ENCODE assay signal across 1 cellular context in genomic region chr10:68331455-68332258, GRCh38.
TF ChIP-seq lines count a peak whose summit lies in the region.

HNRNPH3 (plus strand) TSS chr10:68332064; CDS start chr10:68337222, 5,158 bp downstream.

TF ChIP-seq in HepG2, 621 proteins besides CTCF, POLR2A, EP300 and RAD21 (continued from another document and continues in another):
- peak; percentile 33; the same call in 1 of the 2 replicates for TF ChIP-seq HMGXB3 (CRISPR knock-in tag; IDR thresholded peaks at IDR 0.05; ENCODE audit: borderline replicate concordance)
- TF ChIP-seq ZBTB38 (CRISPR knock-in tag; IDR thresholded peaks at IDR 0.05), result peak; percentile 91; the same call in 1 of the 2 replicates
- TF ChIP-seq SP4 (CRISPR knock-in tag; IDR thresholded peaks at IDR 0.05), result peak; percentile 77
- peak; percentile 97 for TF ChIP-seq ZNF776 (CRISPR knock-in tag; IDR thresholded peaks at IDR 0.05)
- TF ChIP-seq TBP (CRISPR knock-in tag; IDR thresholded peaks at IDR 0.05), result no peak
- TF ChIP-seq ZFY (CRISPR knock-in tag; IDR thresholded peaks at IDR 0.05), result peak; percentile 72
- TF ChIP-seq ZFX (CRISPR knock-in tag; IDR thresholded peaks at IDR 0.05; ENCODE audit: low read depth), result peak; percentile 75
- peak; percentile 94 for TF ChIP-seq SALL1 (CRISPR knock-in tag; IDR thresholded peaks at IDR 0.05)
- TF ChIP-seq, protein P1, sequence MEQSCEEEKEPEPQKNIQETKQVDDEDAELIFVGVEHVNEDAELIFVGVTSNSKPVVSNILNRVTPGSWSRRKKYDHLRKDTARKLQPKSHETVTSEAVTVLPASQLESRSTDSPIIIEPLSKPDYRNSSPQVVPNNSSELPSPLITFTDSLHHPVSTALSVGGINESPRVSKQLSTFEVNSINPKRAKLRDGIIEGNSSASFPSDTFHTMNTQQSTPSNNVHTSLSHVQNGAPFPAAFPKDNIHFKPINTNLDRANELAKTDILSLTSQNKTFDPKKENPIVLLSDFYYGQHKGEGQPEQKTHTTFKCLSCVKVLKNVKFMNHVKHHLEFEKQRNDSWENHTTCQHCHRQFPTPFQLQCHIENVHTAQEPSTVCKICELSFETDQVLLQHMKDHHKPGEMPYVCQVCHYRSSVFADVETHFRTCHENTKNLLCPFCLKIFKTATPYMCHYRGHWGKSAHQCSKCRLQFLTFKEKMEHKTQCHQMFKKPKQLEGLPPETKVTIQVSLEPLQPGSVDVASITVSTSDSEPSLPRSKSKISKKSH (CRISPR knock-in tag; IDR thresholded peaks at IDR 0.05; ENCODE audit: borderline replicate concordance), result peak; percentile 67; the same call in 1 of the 2 replicates
- TF ChIP-seq ZNF792 (CRISPR knock-in tag; IDR thresholded peaks at IDR 0.05), result peak; percentile 95
- no peak for TF ChIP-seq ZNF207 (IDR thresholded peaks at IDR 0.05; ENCODE audit: borderline replicate concordance)
- peak; percentile 86; the same call in 1 of the 2 replicates for TF ChIP-seq ZNF598 (CRISPR knock-in tag; IDR thresholded peaks at IDR 0.05; ENCODE audit: borderline replicate concordance)
- no peak for TF ChIP-seq SETDB1 (CRISPR knock-in tag; IDR thresholded peaks at IDR 0.05; ENCODE audit: borderline replicate concordance)
- TF ChIP-seq, protein P2, sequence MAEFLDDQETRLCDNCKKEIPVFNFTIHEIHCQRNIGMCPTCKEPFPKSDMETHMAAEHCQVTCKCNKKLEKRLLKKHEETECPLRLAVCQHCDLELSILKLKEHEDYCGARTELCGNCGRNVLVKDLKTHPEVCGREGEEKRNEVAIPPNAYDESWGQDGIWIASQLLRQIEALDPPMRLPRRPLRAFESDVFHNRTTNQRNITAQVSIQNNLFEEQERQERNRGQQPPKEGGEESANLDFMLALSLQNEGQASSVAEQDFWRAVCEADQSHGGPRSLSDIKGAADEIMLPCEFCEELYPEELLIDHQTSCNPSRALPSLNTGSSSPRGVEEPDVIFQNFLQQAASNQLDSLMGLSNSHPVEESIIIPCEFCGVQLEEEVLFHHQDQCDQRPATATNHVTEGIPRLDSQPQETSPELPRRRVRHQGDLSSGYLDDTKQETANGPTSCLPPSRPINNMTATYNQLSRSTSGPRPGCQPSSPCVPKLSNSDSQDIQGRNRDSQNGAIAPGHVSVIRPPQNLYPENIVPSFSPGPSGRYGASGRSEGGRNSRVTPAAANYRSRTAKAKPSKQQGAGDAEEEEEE (CRISPR knock-in tag; IDR thresholded peaks at IDR 0.05; ENCODE audit: borderline replicate concordance), result no peak
- peak; percentile 90 for TF ChIP-seq ZNF430 (CRISPR knock-in tag; IDR thresholded peaks at IDR 0.05)
- peak; percentile 89 for TF ChIP-seq TFDP1 (CRISPR knock-in tag; IDR thresholded peaks at IDR 0.05; ENCODE audit: borderline replicate concordance)
- peak; percentile 86 for TF ChIP-seq ZNF138 (CRISPR knock-in tag; IDR thresholded peaks at IDR 0.05; ENCODE audit: low read depth)
- no peak for TF ChIP-seq ZNF775 (CRISPR knock-in tag; IDR thresholded peaks at IDR 0.05; ENCODE audit: borderline replicate concordance)
- TF ChIP-seq, protein P3, sequence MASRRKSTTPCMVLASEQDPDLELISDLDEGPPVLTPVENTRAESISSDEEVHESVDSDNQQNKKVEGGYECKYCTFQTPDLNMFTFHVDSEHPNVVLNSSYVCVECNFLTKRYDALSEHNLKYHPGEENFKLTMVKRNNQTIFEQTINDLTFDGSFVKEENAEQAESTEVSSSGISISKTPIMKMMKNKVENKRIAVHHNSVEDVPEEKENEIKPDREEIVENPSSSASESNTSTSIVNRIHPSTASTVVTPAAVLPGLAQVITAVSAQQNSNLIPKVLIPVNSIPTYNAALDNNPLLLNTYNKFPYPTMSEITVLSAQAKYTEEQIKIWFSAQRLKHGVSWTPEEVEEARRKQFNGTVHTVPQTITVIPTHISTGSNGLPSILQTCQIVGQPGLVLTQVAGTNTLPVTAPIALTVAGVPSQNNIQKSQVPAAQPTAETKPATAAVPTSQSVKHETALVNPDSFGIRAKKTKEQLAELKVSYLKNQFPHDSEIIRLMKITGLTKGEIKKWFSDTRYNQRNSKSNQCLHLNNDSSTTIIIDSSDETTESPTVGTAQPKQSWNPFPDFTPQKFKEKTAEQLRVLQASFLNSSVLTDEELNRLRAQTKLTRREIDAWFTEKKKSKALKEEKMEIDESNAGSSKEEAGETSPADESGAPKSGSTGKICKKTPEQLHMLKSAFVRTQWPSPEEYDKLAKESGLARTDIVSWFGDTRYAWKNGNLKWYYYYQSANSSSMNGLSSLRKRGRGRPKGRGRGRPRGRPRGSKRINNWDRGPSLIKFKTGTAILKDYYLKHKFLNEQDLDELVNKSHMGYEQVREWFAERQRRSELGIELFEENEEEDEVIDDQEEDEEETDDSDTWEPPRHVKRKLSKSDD (CRISPR knock-in tag; IDR thresholded peaks at IDR 0.05; ENCODE audit: low read depth), result peak; percentile 95
- 0 out of 2 replicates have a peak, but pooled peaks have one; percentile 83 for TF ChIP-seq ZNF589 (CRISPR knock-in tag; conservative IDR thresholded peaks at IDR 0.05)
- peak; percentile 42 for TF ChIP-seq ZNF407 (CRISPR knock-in tag; IDR thresholded peaks at IDR 0.05; ENCODE audit: not compliant biosample characterization)
- TF ChIP-seq, protein P4, sequence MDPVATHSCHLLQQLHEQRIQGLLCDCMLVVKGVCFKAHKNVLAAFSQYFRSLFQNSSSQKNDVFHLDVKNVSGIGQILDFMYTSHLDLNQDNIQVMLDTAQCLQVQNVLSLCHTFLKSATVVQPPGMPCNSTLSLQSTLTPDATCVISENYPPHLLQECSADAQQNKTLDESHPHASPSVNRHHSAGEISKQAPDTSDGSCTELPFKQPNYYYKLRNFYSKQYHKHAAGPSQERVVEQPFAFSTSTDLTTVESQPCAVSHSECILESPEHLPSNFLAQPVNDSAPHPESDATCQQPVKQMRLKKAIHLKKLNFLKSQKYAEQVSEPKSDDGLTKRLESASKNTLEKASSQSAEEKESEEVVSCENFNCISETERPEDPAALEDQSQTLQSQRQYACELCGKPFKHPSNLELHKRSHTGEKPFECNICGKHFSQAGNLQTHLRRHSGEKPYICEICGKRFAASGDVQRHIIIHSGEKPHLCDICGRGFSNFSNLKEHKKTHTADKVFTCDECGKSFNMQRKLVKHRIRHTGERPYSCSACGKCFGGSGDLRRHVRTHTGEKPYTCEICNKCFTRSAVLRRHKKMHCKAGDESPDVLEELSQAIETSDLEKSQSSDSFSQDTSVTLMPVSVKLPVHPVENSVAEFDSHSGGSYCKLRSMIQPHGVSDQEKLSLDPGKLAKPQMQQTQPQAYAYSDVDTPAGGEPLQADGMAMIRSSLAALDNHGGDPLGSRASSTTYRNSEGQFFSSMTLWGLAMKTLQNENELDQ (CRISPR knock-in tag; IDR thresholded peaks at IDR 0.05; ENCODE audit: borderline replicate concordance), result no peak
- no peak; the same call in none of the 2 replicates for TF ChIP-seq BORCS8-MEF2B (CRISPR knock-in tag; IDR thresholded peaks at IDR 0.05)
- TF ChIP-seq ZNF343 (CRISPR knock-in tag; IDR thresholded peaks at IDR 0.05), result no peak
- no peak; the same call in 1 of the 2 replicates for TF ChIP-seq ZNF333 (CRISPR knock-in tag; IDR thresholded peaks at IDR 0.05; ENCODE audit: borderline replicate concordance)
- TF ChIP-seq NFRKB (IDR thresholded peaks at IDR 0.05), result no peak
- no peak for TF ChIP-seq ZNF235 (CRISPR knock-in tag; IDR thresholded peaks at IDR 0.05; ENCODE audit: borderline replicate concordance)
- TF ChIP-seq, protein P5, sequence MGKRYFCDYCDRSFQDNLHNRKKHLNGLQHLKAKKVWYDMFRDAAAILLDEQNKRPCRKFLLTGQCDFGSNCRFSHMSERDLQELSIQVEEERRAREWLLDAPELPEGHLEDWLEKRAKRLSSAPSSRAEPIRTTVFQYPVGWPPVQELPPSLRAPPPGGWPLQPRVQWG (CRISPR knock-in tag; IDR thresholded peaks at IDR 0.05; ENCODE audit: borderline replicate concordance, low read depth), result no peak
- peak; percentile 69 for TF ChIP-seq FOXJ3 (CRISPR knock-in tag; IDR thresholded peaks at IDR 0.05; ENCODE audit: borderline replicate concordance)
- no peak for TF ChIP-seq CBX2 (IDR thresholded peaks at IDR 0.05; ENCODE audit: low read depth, low read length)
- TF ChIP-seq CBX2 (CRISPR knock-in tag; IDR thresholded peaks at IDR 0.05; ENCODE audit: low read depth), result peak; percentile 84; the same call in 1 of the 2 replicates
